ENCODE assay signal across 1 cellular context in the genomic region with DNA sequence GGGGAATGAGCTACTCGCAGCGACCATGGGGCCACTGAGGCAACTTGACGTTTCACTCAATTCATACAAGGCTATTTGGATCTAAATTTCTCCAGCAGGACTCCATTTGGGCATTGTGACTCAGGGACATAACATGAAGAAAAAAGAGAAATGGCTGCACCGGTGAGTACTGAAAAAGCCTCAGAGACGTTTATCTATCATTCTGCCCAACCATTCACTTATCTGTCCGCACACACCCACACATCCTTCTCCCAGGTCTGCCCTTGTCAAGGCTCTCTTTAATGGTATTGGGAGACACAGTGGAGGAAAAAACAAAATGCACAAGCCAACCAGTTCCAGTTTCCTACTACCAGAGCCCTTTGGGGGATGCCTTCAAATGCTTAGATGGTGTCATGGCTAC.
TF ChIP-seq lines count a peak whose summit lies in the region.

No MANE protein-coding gene starts in this region.

TF ChIP-seq in K562, 482 proteins besides CTCF, POLR2A, EP300 and RAD21 (continued from another document):
- TF ChIP-seq ZNF512 (tag; IDR thresholded peaks at IDR 0.05) = no peak
- no peak for TF ChIP-seq PRPF4 (IDR thresholded peaks at IDR 0.05; ENCODE audit: insufficient read depth, low read depth, low read length, poor library complexity, severe bottlenecking)
- no peak for TF ChIP-seq GTF2A2 (tag; IDR thresholded peaks at IDR 0.05)
- no peak for TF ChIP-seq ZC3H4 (CRISPR knock-in tag; IDR thresholded peaks at IDR 0.05; ENCODE audit: borderline replicate concordance)
- TF ChIP-seq ETS2 (tag; IDR thresholded peaks at IDR 0.05; ENCODE audit: borderline replicate concordance, poor library complexity, severe bottlenecking) = no peak
- no peak for TF ChIP-seq CBX8 (IDR thresholded peaks at IDR 0.05; ENCODE audit: borderline replicate concordance, extremely low read depth, low read depth, low read length, poor library complexity, severe bottlenecking)
